In genomic region chr12:57420482-57420881, GRCh38 we compare ENCODE assay signal across 34 cellular contexts. TPM values are rescaled to one million over a fixed set of nuclear protein-coding genes. Genes with fewer than 3 reads are reported as not detected.
"Had no signal": no experiment of that assay in that cellular context is flagged by ENCODE, and none has a peak within 500 bp of the region (broad histone marks: within the 10 kb centered on the region; RNA-seq: fewer than 3 reads in every experiment).

No MANE protein-coding gene starts in this region.

- H3K27ac Mint-ChIP-seq: activated T-cell treated with anti-CD3 and anti-CD28 coated beads, Interleukin-2, amount 50 U/mL, for 24 hours had no signal

- H3K4me3 ChIP-seq: spleen, thoracic aorta, upper lobe of left lung, vagina had no signal

- H3K9me3 Mint-ChIP-seq: activated T-cell treated with anti-CD3 and anti-CD28 coated beads, Interleukin-2, amount 50 U/mL, for 24 hours; mesothelial cell of epicardium; naive B cell; neural crest cell had no signal

- H3K9me3 ChIP-seq: spleen, thoracic aorta, upper lobe of left lung, vagina had no signal

- ATAC-seq: activated CD4-positive, CD25-positive, alpha-beta regulatory T cell treated with anti-CD3 and anti-CD28 coated beads, Interleukin-2, amount 50 U/mL, for 24 hours; left cardiac atrium; left ventricle myocardium superior; right cardiac atrium; stimulated activated naive CD8-positive, alpha-beta T cell treated with anti-CD3 and anti-CD28 coated beads, Interleukin-15, Interleukin-2, amounts not matched to agents 100 U/mL and 50 U/mL, for 24 hours had no signal

- H3K27ac ChIP-seq: brain microvascular endothelial cell, spleen, thoracic aorta, upper lobe of left lung, vagina, VCaP had no signal

- H3K36me3 ChIP-seq: brain microvascular endothelial cell, thoracic aorta had no signal

- DNase-seq: activated CD4-positive, alpha-beta T cell treated with anti-CD3 and anti-CD28 coated beads for 48 hours; activated CD4-positive, alpha-beta T cell treated with anti-CD3 and anti-CD28 coated beads, Interleukin-2, amount 50 U/mL, for 48 hours; activated gamma-delta T cell; activated naive CD4-positive, alpha-beta T cell treated with anti-CD3 and anti-CD28 coated beads, Interleukin-2, amount 50 U/mL, for 16 hours; activated T-cell treated with anti-CD3 and anti-CD28 coated beads, Interleukin-2, amount 50 U/mL, for 24 hours; amniotic stem cell; brain microvascular endothelial cell; cortex of kidney; head of caudate nucleus; hippocampal formation; left cardiac atrium; left ventricle myocardium superior; naive B cell; nucleus accumbens; right cardiac atrium; spleen; stimulated activated naive CD8-positive, alpha-beta T cell treated with anti-CD3 and anti-CD28 coated beads, Interleukin-15, Interleukin-2, amounts not matched to agents 100 U/mL and 50 U/mL, for 24 hours; T-helper 9 cell; upper lobe of left lung had no signal

- H3K27me3 Mint-ChIP-seq: activated T-cell treated with anti-CD3 and anti-CD28 coated beads, Interleukin-2, amount 50 U/mL, for 24 hours; naive B cell had no signal

- H3K27me3 ChIP-seq: brain microvascular endothelial cell, spleen, upper lobe of left lung, vagina had no signal

- H3K4me3 Mint-ChIP-seq: activated T-cell treated with anti-CD3 and anti-CD28 coated beads, Interleukin-2, amount 50 U/mL, for 24 hours; mesothelial cell of epicardium; neural crest cell had no signal

RNA-seq across cellular contexts. Expression of gene INHBC, which starts 14.1 kb away (rescaled TPM):
- total RNA-seq: astrocyte; cardiac septum; chondrocyte; endothelial cell of umbilical vein; fibroblast of lung; fibroblast of villous mesenchyme; left cardiac atrium; left ventricle myocardium superior; lung microvascular endothelial cell; neural crest cell; right cardiac atrium; subcutaneous adipose tissue; T-helper 1 cell treated with Interleukin-12 subunit alpha and Interleukin-12 subunit beta and Interleukin-4 antibody, amounts not matched to agents 30 ng/mL and 1 ng/mL, for 36 hours; thoracic aorta; upper lobe of left lung; vagina had no signal

RNA-seq across cellular contexts. Expression of gene INHBE, which starts 34.6 kb away (rescaled TPM):
- total RNA-seq: endothelial cell of umbilical vein; left cardiac atrium; left ventricle myocardium superior; lung microvascular endothelial cell; right cardiac atrium; spleen; subcutaneous adipose tissue; T-helper 1 cell treated with Interleukin-12 subunit alpha and Interleukin-12 subunit beta and Interleukin-4 antibody, amounts not matched to agents 30 ng/mL and 1 ng/mL, for 36 hours; thoracic aorta; vagina had no signal

RNA-seq across cellular contexts. Expression of gene GLI1, which starts 39.1 kb away (rescaled TPM):
- total RNA-seq: lung microvascular endothelial cell had no signal

RNA-seq across cellular contexts. Expression of gene ARHGAP9, which starts 59.2 kb away (rescaled TPM):
- total RNA-seq: lung microvascular endothelial cell, mesothelial cell of epicardium had no signal
